ENCODE assay signal across 17 cellular contexts in genomic region chr3:134106580-134106979, GRCh38.
DNase-seq lines count a peak whose midpoint lies in the region; ATAC-seq, FAIRE-seq and TF ChIP-seq lines count a peak whose summit lies in the region.
"Had no signal": no experiment of that assay in that cellular context is flagged by ENCODE, and none has a peak within 500 bp of the region (broad histone marks: within the 10 kb centered on the region; RNA-seq: fewer than 3 reads in every experiment).

No MANE protein-coding gene starts in this region.

- H3K4me3 Mint-ChIP-seq in nephron progenitor cell, result no peak overlapping the region
- H3K4me3 Mint-ChIP-seq: stimulated activated memory B cell treated with anti-CD40 and anti-IgM and Interleukin-4, amounts not matched to agents 10 μg/mL and 1 μg/mL and 100 μg/mL, for 72 hours had no signal

- intact Hi-C loops in GM12878 (cut with micrococcal nuclease; ENCODE audit: unreplicated experiment), result no loop called here
- intact Hi-C loops in upper lobe of right lung (cut with DNase I), result no loop called here

- TF ChIP-seq POLR2A in GM12878 (IDR thresholded peaks at IDR 0.05; ENCODE audit: low read depth, low read length), result no peak

- H3K27me3 Mint-ChIP-seq in nephron progenitor cell (ENCODE audit: low read depth, poor library complexity), result peaks cover 6% of the 10 kb centered on the region

- peaks cover 36% of the 10 kb centered on the region for H3K9me3 Mint-ChIP-seq in nephron progenitor cell

- FAIRE-seq in GM12878 (lab: Jason Lieb, UNC), result no peak
- FAIRE-seq in frontal cortex (lab: Jason Lieb, UNC), result no peak

- WGBS in GM12878 (ENCODE audit: insufficient coverage, insufficient replicate concordance, low lambda C conversion rate, missing lambda C conversion rate), result 13% methylated on average over 3 of the region's 3 CpGs

- H3K4me1 ChIP-seq in GM12878 (ENCODE audit: control insufficient read depth, insufficient read depth, low read length) (no peaks in the 10 kb centered on the region), upper lobe of right lung (no peaks in the 10 kb centered on the region)
- H3K4me1 ChIP-seq: parathyroid adenoma had no signal

- H3K4me2 ChIP-seq in GM12878 (ENCODE audit: control insufficient read depth, insufficient read depth), result no peak overlapping the region

- no peak for TF ChIP-seq EP300 in GM12878 (IDR thresholded peaks at IDR 0.05; ENCODE audit: borderline replicate concordance in 1 of 2, control insufficient read depth in 1 of 2, low read depth in 2 of 2, low read length in 2 of 2)

- H3K27ac Mint-ChIP-seq in nephron progenitor cell, result no peak overlapping the region
- H3K27ac Mint-ChIP-seq: stimulated activated memory B cell treated with anti-CD40 and anti-IgM and Interleukin-4, amounts not matched to agents 10 μg/mL and 1 μg/mL and 100 μg/mL, for 72 hours had no signal

- no peak overlapping the region for H2AFZ ChIP-seq in GM12878 (ENCODE audit: control insufficient read depth, low read depth, low read length)
- H2AFZ ChIP-seq: parathyroid adenoma had no signal

- in situ Hi-C loops in GM12878 (cut with MboI), result no loop called here

- H3K36me3 Mint-ChIP-seq in nephron progenitor cell (ENCODE audit: low read depth), result peaks cover 36% of the 10 kb centered on the region
- H3K36me3 Mint-ChIP-seq: stimulated activated memory B cell treated with anti-CD40 and anti-IgM and Interleukin-4, amounts not matched to agents 10 μg/mL and 1 μg/mL and 100 μg/mL, for 72 hours had no signal

- H3K9me3 ChIP-seq in GM12878 (replicated peaks; ENCODE audit: control insufficient read depth, insufficient read depth, low read length), result no peaks in the 10 kb centered on the region; the same call in 2 of the 3 replicates
- no peaks in the 10 kb centered on the region for H3K9me3 ChIP-seq in upper lobe of right lung

- POLR2A ChIA-PET in GM12878 (lab: Charles Lee), result no interaction called here

- no peak overlapping the region for H3K4me3 ChIP-seq in GM12878
- H3K4me3 ChIP-seq in upper lobe of right lung, result no peak overlapping the region
- H3K4me3 ChIP-seq: MG63, skin epidermis had no signal

- TF ChIP-seq CTCF in GM12878 (IDR thresholded peaks at IDR 0.05 in 2 of 3, conservative IDR thresholded peaks at IDR 0.05 in 1 of 3; ENCODE audit: control insufficient read depth in 2 of 3, extremely low read depth in 1 of 3, insufficient read depth in 1 of 3, low read depth in 3 of 3, low read length in 3 of 3), result no peak
- no peak for TF ChIP-seq CTCF in nephron progenitor cell (IDR thresholded peaks at IDR 0.05)
- TF ChIP-seq CTCF in upper lobe of right lung (IDR thresholded peaks at IDR 0.05), result no peak

- SMC1A ChIA-PET in GM12878 (lab: Charles Lee; ENCODE audit: uncharacterized antibody, unreplicated experiment), result no interaction called here

- DNase-seq in GM12878 (ENCODE audit: low read depth, low spot score), result peak; percentile 2
- DNase-seq in frontal cortex (ENCODE audit: low spot score in 2 of 2), result no peak
- no peak for DNase-seq in nephron progenitor cell
- DNase-seq in activated CD4-positive, CD25-positive, alpha-beta regulatory T cell (lab: John Stamatoyannopoulos, UW), result no peak
- DNase-seq in upper lobe of right lung, result no peak
- DNase-seq: H7, hippocampal formation, MG63, NCI-H2029, NCI-H526 treated with DMSO at 0.1 percent for 48 hours, SW 1271 had no signal

- no peak overlapping the region for H3K9ac ChIP-seq in GM12878 (ENCODE audit: control insufficient read depth, insufficient read depth, low read length)
- H3K9ac ChIP-seq: parathyroid adenoma had no signal

- BruUV-seq in GM12878 (replicated peaks; lab: Mats Ljungman, UMichigan), result no TSS peak

- RAD21 ChIA-PET in GM12878 (lab: Charles Lee; ENCODE audit: unreplicated experiment), result no interaction called here

- TF ChIP-seq RAD21 in GM12878 (IDR thresholded peaks at IDR 0.05; ENCODE audit: insufficient read depth, low read depth, low read length), result no peak

- H3K36me3 ChIP-seq in GM12878 (ENCODE audit: control insufficient read depth in 2 of 2, insufficient read depth in 2 of 2, low read length in 1 of 2) (no peaks in the 10 kb centered on the region), upper lobe of right lung (no peaks in the 10 kb centered on the region)
- H3K36me3 ChIP-seq: MG63 had no signal

- no peaks in the 10 kb centered on the region for H4K20me1 ChIP-seq in GM12878 (ENCODE audit: control insufficient read depth, insufficient read depth)

- H3K27ac ChIP-seq in GM12878 (ENCODE audit: control insufficient read depth, insufficient read depth) (no peak overlapping the region), upper lobe of right lung (no peak overlapping the region)
- H3K27ac ChIP-seq: parathyroid adenoma, skin epidermis had no signal

- H3K27me3 ChIP-seq in GM12878 (replicated peaks in 1 of 2; ENCODE audit: control insufficient read depth in 2 of 2, insufficient read depth in 2 of 2, low read length in 1 of 2), result no peaks in the 10 kb centered on the region
- no peaks in the 10 kb centered on the region for H3K27me3 ChIP-seq in upper lobe of right lung
- H3K27me3 ChIP-seq: MG63 had no signal

- ATAC-seq in GM18861 (IDR thresholded peaks at IDR 0.05; ENCODE audit: unreplicated experiment) (peak; percentile 88), GM19467 (IDR thresholded peaks at IDR 0.05; ENCODE audit: unreplicated experiment) (peak; percentile 90), HG03095 (IDR thresholded peaks at IDR 0.05; ENCODE audit: unreplicated experiment) (peak; percentile 57), GM12878 (peak; percentile 39; the same call in 1 of the 3 replicates), upper lobe of right lung (no peak)
- ATAC-seq: stimulated activated memory B cell treated with anti-CD40 and anti-IgM and Interleukin-4, amounts not matched to agents 10 μg/mL and 1 μg/mL and 100 μg/mL, for 72 hours had no signal

- peaks cover 1% of the 10 kb centered on the region for H3K4me1 Mint-ChIP-seq in nephron progenitor cell
- H3K4me1 Mint-ChIP-seq: stimulated activated memory B cell treated with anti-CD40 and anti-IgM and Interleukin-4, amounts not matched to agents 10 μg/mL and 1 μg/mL and 100 μg/mL, for 72 hours had no signal

- H3K79me2 ChIP-seq in GM12878 (ENCODE audit: control insufficient read depth, insufficient read depth, low read length), result no peaks in the 10 kb centered on the region
- H3K79me2 ChIP-seq: parathyroid adenoma had no signal

- CTCF ChIA-PET in GM12878 (lab: Yijun Ruan, JAX), result no interaction called here

TF ChIP-seq in GM12878, 131 proteins besides CTCF, POLR2A, EP300 and RAD21:
- peak; percentile 25; the same call in 1 of the 2 replicates for TF ChIP-seq SPI1 (IDR thresholded peaks at IDR 0.05; ENCODE audit: borderline replicate concordance, insufficient read depth, low read depth, low read length)
- TF ChIP-seq PML (IDR thresholded peaks at IDR 0.05; ENCODE audit: low read length), result no peak
